1 cellular context compared by ENCODE assay signal in the genomic region with DNA sequence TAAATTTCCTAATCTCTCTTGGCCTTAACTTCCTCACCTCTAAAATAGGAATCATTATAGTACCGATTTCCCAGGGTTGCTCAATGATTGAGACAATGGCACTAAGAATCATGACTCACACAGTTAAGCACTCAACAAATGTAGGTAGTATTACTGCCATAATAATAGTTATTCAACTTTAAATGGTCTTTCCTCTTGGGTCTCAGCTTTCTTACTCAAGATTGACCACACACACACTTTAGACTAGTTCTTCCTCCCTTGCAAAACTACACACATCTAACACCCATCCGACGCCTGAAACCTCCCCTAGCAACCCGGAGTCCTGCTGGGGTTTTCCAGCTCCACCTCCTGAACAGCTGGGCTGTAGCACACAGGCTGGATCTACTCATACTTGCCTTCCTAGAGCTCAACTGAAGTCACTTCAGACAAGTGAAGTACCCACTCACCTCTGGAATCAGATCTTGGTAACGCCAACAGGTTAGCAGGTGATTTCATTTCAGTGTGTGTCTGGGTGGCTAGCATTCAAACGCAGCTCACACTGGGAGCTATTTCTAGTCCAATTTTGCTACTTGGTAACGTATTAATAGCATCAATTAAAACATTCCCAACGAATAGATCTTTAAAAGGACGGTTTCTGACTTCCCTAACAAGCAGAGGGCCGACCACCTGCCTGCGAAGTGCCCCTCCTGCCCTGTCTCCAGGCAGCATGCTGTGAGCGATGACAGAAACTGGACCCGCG.
TF ChIP-seq lines count a peak whose summit lies in the region.

No MANE protein-coding gene starts in this region.

TF ChIP-seq in GM12878, 131 proteins besides CTCF, POLR2A, EP300 and RAD21 (continued from another document):
- TF ChIP-seq, protein P1, sequence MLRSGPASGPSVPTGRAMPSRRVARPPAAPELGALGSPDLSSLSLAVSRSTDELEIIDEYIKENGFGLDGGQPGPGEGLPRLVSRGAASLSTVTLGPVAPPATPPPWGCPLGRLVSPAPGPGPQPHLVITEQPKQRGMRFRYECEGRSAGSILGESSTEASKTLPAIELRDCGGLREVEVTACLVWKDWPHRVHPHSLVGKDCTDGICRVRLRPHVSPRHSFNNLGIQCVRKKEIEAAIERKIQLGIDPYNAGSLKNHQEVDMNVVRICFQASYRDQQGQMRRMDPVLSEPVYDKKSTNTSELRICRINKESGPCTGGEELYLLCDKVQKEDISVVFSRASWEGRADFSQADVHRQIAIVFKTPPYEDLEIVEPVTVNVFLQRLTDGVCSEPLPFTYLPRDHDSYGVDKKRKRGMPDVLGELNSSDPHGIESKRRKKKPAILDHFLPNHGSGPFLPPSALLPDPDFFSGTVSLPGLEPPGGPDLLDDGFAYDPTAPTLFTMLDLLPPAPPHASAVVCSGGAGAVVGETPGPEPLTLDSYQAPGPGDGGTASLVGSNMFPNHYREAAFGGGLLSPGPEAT (IDR thresholded peaks at IDR 0.05; ENCODE audit: low read depth), result peak; percentile 70
- TF ChIP-seq PAX8 (IDR thresholded peaks at IDR 0.05), result no peak
- peak; percentile 5; the same call in 1 of the 2 replicates for TF ChIP-seq JUNB (IDR thresholded peaks at IDR 0.05)
- TF ChIP-seq, protein P2, sequence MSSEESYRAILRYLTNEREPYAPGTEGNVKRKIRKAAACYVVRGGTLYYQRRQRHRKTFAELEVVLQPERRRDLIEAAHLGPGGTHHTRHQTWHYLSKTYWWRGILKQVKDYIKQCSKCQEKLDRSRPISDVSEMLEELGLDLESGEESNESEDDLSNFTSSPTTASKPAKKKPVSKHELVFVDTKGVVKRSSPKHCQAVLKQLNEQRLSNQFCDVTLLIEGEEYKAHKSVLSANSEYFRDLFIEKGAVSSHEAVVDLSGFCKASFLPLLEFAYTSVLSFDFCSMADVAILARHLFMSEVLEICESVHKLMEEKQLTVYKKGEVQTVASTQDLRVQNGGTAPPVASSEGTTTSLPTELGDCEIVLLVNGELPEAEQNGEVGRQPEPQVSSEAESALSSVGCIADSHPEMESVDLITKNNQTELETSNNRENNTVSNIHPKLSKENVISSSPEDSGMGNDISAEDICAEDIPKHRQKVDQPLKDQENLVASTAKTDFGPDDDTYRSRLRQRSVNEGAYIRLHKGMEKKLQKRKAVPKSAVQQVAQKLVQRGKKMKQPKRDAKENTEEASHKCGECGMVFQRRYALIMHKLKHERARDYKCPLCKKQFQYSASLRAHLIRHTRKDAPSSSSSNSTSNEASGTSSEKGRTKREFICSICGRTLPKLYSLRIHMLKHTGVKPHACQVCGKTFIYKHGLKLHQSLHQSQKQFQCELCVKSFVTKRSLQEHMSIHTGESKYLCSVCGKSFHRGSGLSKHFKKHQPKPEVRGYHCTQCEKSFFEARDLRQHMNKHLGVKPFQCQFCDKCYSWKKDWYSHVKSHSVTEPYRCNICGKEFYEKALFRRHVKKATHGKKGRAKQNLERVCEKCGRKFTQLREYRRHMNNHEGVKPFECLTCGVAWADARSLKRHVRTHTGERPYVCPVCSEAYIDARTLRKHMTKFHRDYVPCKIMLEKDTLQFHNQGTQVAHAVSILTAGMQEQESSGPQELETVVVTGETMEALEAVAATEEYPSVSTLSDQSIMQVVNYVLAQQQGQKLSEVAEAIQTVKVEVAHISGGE (CRISPR knock-in tag; IDR thresholded peaks at IDR 0.05), result no peak
- 0 out of 2 replicates have a peak, but pooled peaks have one; percentile 13 for TF ChIP-seq RFX5 (IDR thresholded peaks at IDR 0.05; ENCODE audit: low read depth, low read length)
- TF ChIP-seq NBN (IDR thresholded peaks at IDR 0.05), result 0 out of 2 replicates have a peak, but pooled peaks have one; percentile 42
- peak; percentile 5 to 18; a peak in 1 of 4 replicates for TF ChIP-seq IKZF2 (IDR thresholded peaks at IDR 0.05)
- no peak for TF ChIP-seq FOS (IDR thresholded peaks at IDR 0.05; ENCODE audit: borderline replicate concordance, extremely low read depth, insufficient read length)
- TF ChIP-seq, protein P3, sequence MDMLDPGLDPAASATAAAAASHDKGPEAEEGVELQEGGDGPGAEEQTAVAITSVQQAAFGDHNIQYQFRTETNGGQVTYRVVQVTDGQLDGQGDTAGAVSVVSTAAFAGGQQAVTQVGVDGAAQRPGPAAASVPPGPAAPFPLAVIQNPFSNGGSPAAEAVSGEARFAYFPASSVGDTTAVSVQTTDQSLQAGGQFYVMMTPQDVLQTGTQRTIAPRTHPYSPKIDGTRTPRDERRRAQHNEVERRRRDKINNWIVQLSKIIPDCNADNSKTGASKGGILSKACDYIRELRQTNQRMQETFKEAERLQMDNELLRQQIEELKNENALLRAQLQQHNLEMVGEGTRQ (IDR thresholded peaks at IDR 0.05; ENCODE audit: borderline replicate concordance, low read depth, low read length), result no peak
- TF ChIP-seq, protein P4, sequence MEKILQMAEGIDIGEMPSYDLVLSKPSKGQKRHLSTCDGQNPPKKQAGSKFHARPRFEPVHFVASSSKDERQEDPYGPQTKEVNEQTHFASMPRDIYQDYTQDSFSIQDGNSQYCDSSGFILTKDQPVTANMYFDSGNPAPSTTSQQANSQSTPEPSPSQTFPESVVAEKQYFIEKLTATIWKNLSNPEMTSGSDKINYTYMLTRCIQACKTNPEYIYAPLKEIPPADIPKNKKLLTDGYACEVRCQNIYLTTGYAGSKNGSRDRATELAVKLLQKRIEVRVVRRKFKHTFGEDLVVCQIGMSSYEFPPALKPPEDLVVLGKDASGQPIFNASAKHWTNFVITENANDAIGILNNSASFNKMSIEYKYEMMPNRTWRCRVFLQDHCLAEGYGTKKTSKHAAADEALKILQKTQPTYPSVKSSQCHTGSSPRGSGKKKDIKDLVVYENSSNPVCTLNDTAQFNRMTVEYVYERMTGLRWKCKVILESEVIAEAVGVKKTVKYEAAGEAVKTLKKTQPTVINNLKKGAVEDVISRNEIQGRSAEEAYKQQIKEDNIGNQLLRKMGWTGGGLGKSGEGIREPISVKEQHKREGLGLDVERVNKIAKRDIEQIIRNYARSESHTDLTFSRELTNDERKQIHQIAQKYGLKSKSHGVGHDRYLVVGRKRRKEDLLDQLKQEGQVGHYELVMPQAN (conservative IDR thresholded peaks at IDR 0.05), result peak; percentile 35; the same call in 1 of the 2 replicates
- TF ChIP-seq, protein P5, sequence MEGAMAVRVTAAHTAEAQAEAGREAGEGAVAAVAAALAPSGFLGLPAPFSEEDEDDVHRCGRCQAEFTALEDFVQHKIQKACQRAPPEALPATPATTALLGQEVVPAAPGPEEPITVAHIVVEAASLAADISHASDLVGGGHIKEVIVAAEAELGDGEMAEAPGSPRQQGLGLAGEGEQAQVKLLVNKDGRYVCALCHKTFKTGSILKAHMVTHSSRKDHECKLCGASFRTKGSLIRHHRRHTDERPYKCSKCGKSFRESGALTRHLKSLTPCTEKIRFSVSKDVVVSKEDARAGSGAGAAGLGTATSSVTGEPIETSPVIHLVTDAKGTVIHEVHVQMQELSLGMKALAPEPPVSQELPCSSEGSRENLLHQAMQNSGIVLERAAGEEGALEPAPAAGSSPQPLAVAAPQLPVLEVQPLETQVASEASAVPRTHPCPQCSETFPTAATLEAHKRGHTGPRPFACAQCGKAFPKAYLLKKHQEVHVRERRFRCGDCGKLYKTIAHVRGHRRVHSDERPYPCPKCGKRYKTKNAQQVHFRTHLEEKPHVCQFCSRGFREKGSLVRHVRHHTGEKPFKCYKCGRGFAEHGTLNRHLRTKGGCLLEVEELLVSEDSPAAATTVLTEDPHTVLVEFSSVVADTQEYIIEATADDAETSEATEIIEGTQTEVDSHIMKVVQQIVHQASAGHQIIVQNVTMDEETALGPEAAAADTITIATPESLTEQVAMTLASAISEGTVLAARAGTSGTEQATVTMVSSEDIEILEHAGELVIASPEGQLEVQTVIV (IDR thresholded peaks at IDR 0.05; ENCODE audit: borderline replicate concordance, partially characterized antibody), result no peak
- 0 out of 2 replicates have a peak, but pooled peaks have one; percentile 20 for TF ChIP-seq MXI1 (IDR thresholded peaks at IDR 0.05; ENCODE audit: low read depth, low read length)
- TF ChIP-seq MEF2B (IDR thresholded peaks at IDR 0.05; ENCODE audit: partially characterized antibody, poor library complexity, severe bottlenecking), result no peak
- TF ChIP-seq CREM (IDR thresholded peaks at IDR 0.05; ENCODE audit: low read depth), result peak; percentile 39; the same call in 1 of the 2 replicates
- no peak for TF ChIP-seq FOXK2 (IDR thresholded peaks at IDR 0.05)
- TF ChIP-seq BACH1 (IDR thresholded peaks at IDR 0.05; ENCODE audit: borderline replicate concordance), result no peak
- TF ChIP-seq BMI1 (IDR thresholded peaks at IDR 0.05; ENCODE audit: borderline replicate concordance), result 0 out of 2 replicates have a peak, but pooled peaks have one; percentile 24
- TF ChIP-seq, protein P6, sequence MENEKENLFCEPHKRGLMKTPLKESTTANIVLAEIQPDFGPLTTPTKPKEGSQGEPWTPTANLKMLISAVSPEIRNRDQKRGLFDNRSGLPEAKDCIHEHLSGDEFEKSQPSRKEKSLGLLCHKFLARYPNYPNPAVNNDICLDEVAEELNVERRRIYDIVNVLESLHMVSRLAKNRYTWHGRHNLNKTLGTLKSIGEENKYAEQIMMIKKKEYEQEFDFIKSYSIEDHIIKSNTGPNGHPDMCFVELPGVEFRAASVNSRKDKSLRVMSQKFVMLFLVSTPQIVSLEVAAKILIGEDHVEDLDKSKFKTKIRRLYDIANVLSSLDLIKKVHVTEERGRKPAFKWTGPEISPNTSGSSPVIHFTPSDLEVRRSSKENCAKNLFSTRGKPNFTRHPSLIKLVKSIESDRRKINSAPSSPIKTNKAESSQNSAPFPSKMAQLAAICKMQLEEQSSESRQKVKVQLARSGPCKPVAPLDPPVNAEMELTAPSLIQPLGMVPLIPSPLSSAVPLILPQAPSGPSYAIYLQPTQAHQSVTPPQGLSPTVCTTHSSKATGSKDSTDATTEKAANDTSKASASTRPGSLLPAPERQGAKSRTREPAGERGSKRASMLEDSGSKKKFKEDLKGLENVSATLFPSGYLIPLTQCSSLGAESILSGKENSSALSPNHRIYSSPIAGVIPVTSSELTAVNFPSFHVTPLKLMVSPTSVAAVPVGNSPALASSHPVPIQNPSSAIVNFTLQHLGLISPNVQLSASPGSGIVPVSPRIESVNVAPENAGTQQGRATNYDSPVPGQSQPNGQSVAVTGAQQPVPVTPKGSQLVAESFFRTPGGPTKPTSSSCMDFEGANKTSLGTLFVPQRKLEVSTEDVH (IDR thresholded peaks at IDR 0.05; ENCODE audit: low read depth, partially characterized antibody), result no peak
- TF ChIP-seq HDAC6 (IDR thresholded peaks at IDR 0.05; ENCODE audit: unreplicated experiment), result no peak
- peak; percentile 66 for TF ChIP-seq RUNX3 (IDR thresholded peaks at IDR 0.05; ENCODE audit: low read length)
- TF ChIP-seq, protein P7, sequence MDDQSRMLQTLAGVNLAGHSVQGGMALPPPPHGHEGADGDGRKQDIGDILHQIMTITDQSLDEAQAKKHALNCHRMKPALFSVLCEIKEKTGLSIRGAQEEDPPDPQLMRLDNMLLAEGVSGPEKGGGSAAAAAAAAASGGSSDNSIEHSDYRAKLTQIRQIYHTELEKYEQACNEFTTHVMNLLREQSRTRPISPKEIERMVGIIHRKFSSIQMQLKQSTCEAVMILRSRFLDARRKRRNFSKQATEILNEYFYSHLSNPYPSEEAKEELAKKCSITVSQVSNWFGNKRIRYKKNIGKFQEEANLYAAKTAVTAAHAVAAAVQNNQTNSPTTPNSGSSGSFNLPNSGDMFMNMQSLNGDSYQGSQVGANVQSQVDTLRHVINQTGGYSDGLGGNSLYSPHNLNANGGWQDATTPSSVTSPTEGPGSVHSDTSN (IDR thresholded peaks at IDR 0.05; ENCODE audit: insufficient replicate concordance, low read depth, low read length), result peak; percentile 49
- TF ChIP-seq SIN3A (IDR thresholded peaks at IDR 0.05; ENCODE audit: low read depth, low read length), result peak; percentile 82; the same call in 1 of the 2 replicates
- TF ChIP-seq TCF3 (IDR thresholded peaks at IDR 0.05; ENCODE audit: borderline replicate concordance, insufficient read depth, low read depth, low read length), result peak; percentile 69; the same call in 1 of the 2 replicates
- TF ChIP-seq POLR2AphosphoS5 (IDR thresholded peaks at IDR 0.05; ENCODE audit: low read length), result peak; percentile 82
